23 cellular contexts compared by ENCODE assay signal in the genomic region with DNA sequence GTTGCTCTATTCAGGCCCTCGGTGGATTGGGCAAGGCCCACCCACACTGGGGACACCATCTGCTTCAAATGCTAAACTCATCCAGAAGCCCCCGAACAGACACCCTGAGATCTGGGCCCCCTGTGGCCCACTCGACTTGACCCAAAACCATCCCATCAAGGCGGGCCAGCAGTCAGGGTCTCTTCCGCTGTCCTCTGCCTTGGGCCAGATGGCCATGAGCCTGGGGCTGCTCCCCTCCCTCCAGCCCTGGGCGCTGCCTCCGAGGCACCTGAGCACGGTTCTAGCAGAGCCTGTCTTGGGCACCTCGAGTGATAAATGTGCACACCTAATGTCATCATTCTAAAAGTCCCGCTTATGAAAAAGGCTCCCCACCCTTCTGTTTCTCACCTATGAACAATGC.
"Had no signal": no experiment of that assay in that cellular context is flagged by ENCODE, and none has a peak within 500 bp of the region (broad histone marks: within the 10 kb centered on the region; RNA-seq: fewer than 3 reads in every experiment).

No MANE protein-coding gene starts in this region.

- H3K4me3 ChIP-seq: coronary artery, dorsolateral prefrontal cortex, esophagus squamous epithelium, gastrocnemius medialis, heart right ventricle, left lung, lower lobe of right lung, mucosa of descending colon had no signal

- H3K4me1 Mint-ChIP-seq: endodermal cell had no signal

- H3K36me3 ChIP-seq: esophagus squamous epithelium, gastrocnemius medialis, heart right ventricle, left lung, lower lobe of right lung had no signal

- H3K9me3 ChIP-seq: esophagus squamous epithelium, gastrocnemius medialis, heart right ventricle, left lung, lower lobe of right lung had no signal

- H3K36me3 Mint-ChIP-seq: mesothelial cell of epicardium had no signal

- H3K4me1 ChIP-seq: esophagus squamous epithelium, gastrocnemius medialis, heart right ventricle, left lung, lower lobe of right lung had no signal

- DNase-seq: dermis blood vessel endothelial cell; dorsolateral prefrontal cortex; effector CD4-positive, alpha-beta T cell; effector memory CD8-positive, alpha-beta T cell; endodermal cell; erythroblast; esophagus squamous epithelium; foreskin fibroblast; foreskin melanocyte; gastrocnemius medialis; glutamatergic neuron; heart right ventricle; hippocampal formation; left cardiac atrium; left ventricle myocardium superior; lower lobe of right lung; mesenchymal stem cell; mucosa of descending colon had no signal

- H3K27ac Mint-ChIP-seq: effector memory CD8-positive, alpha-beta T cell; endodermal cell; mesothelial cell of epicardium had no signal

- H3K27me3 ChIP-seq: esophagus squamous epithelium, gastrocnemius medialis, left lung had no signal

- H3K9me3 Mint-ChIP-seq: endodermal cell, mesothelial cell of epicardium had no signal

- H3K27ac ChIP-seq: coronary artery, dorsolateral prefrontal cortex, epithelial cell of prostate, esophagus squamous epithelium, gastrocnemius medialis, heart right ventricle, left lung, lower lobe of right lung had no signal

- ATAC-seq: effector memory CD8-positive, alpha-beta T cell; esophagus mucosa; gastrocnemius medialis; heart right ventricle; left cardiac atrium; left lung; left ventricle myocardium superior; lower lobe of right lung; mucosa of descending colon had no signal

- H3K4me3 Mint-ChIP-seq: effector memory CD8-positive, alpha-beta T cell; endodermal cell; mesothelial cell of epicardium had no signal
